In genomic region chr5:4093970-4094369, GRCh38 we compare ENCODE assay signal across 29 cellular contexts.
"Had no signal": no experiment of that assay in that cellular context is flagged by ENCODE, and none has a peak within 500 bp of the region (broad histone marks: within the 10 kb centered on the region; RNA-seq: fewer than 3 reads in every experiment).

No MANE protein-coding gene starts in this region.

- H3K27me3 Mint-ChIP-seq: stimulated activated naive B cell treated with anti-CD40 and anti-IgM and Interleukin-4, amounts not matched to agents 10 μg/mL and 1 μg/mL and 100 μg/mL, for 72 hours; stimulated activated naive CD8-positive, alpha-beta T cell treated with anti-CD3 and anti-CD28 coated beads, Interleukin-15, Interleukin-2, amounts not matched to agents 100 ng/mL and 50 ng/mL, for 24 hours had no signal

- H3K4me1 ChIP-seq: parathyroid adenoma, psoas muscle, right lobe of liver, sigmoid colon, stomach, thyroid gland, tibial nerve, upper lobe of left lung, vagina had no signal

- H3K9me3 ChIP-seq: neutrophil, ovary, psoas muscle, right lobe of liver, sigmoid colon, thoracic aorta, thyroid gland, tibial nerve, upper lobe of left lung, vagina had no signal

- H3K27ac Mint-ChIP-seq: natural killer cell; progenitor cell of endocrine pancreas; stimulated activated effector memory CD8-positive, alpha-beta T cell treated with anti-CD3 and anti-CD28 coated beads, Interleukin-12 subunit alpha, Interleukin-12 subunit beta, amount 100 ng/mL, for 72 hours; stimulated activated naive B cell treated with anti-CD40 and anti-IgM and Interleukin-4, amounts not matched to agents 10 μg/mL and 1 μg/mL and 100 μg/mL, for 72 hours; stimulated activated naive CD8-positive, alpha-beta T cell treated with anti-CD3 and anti-CD28 coated beads, Interleukin-15, Interleukin-2, amounts not matched to agents 100 ng/mL and 50 ng/mL, for 24 hours had no signal

- ATAC-seq: psoas muscle; right cardiac atrium; right lobe of liver; stimulated activated effector memory CD8-positive, alpha-beta T cell treated with anti-CD3 and anti-CD28 coated beads, Interleukin-12 subunit alpha, Interleukin-12 subunit beta, amount 100 ng/mL, for 72 hours; stimulated activated naive B cell treated with anti-CD40 and anti-IgM and Interleukin-4, amounts not matched to agents 10 μg/mL and 1 μg/mL and 100 μg/mL, for 72 hours had no signal

- H3K9me3 Mint-ChIP-seq: natural killer cell, nephron had no signal

- H3K27ac ChIP-seq: neutrophil, ovary, parathyroid adenoma, psoas muscle, right lobe of liver, sigmoid colon, stomach, thoracic aorta, thyroid gland, tibial nerve, upper lobe of left lung, vagina had no signal

- H3K9ac ChIP-seq: parathyroid adenoma had no signal

- H3K36me3 ChIP-seq: neutrophil, ovary, right lobe of liver, sigmoid colon, stomach, thoracic aorta, thyroid gland, tibial nerve, upper lobe of left lung, vagina had no signal

- FAIRE-seq: small intestine, urothelium cell line had no signal

- H2AFZ ChIP-seq: parathyroid adenoma had no signal

- H3K4me3 ChIP-seq: ovary, psoas muscle, right lobe of liver, sigmoid colon, stomach, thoracic aorta, thyroid gland, tibial nerve, upper lobe of left lung, vagina had no signal

- H3K79me2 ChIP-seq: parathyroid adenoma had no signal

- H3K4me3 Mint-ChIP-seq: natural killer cell; stimulated activated effector memory CD8-positive, alpha-beta T cell treated with anti-CD3 and anti-CD28 coated beads, Interleukin-12 subunit alpha, Interleukin-12 subunit beta, amount 100 ng/mL, for 72 hours; stimulated activated naive B cell treated with anti-CD40 and anti-IgM and Interleukin-4, amounts not matched to agents 10 μg/mL and 1 μg/mL and 100 μg/mL, for 72 hours; stimulated activated naive CD8-positive, alpha-beta T cell treated with anti-CD3 and anti-CD28 coated beads, Interleukin-15, Interleukin-2, amounts not matched to agents 100 ng/mL and 50 ng/mL, for 24 hours had no signal

- H3K4me1 Mint-ChIP-seq: stimulated activated effector memory CD8-positive, alpha-beta T cell treated with anti-CD3 and anti-CD28 coated beads, Interleukin-12 subunit alpha, Interleukin-12 subunit beta, amount 100 ng/mL, for 72 hours; stimulated activated naive B cell treated with anti-CD40 and anti-IgM and Interleukin-4, amounts not matched to agents 10 μg/mL and 1 μg/mL and 100 μg/mL, for 72 hours had no signal

- H3K36me3 Mint-ChIP-seq: natural killer cell; stimulated activated effector memory CD8-positive, alpha-beta T cell treated with anti-CD3 and anti-CD28 coated beads, Interleukin-12 subunit alpha, Interleukin-12 subunit beta, amount 100 ng/mL, for 72 hours; stimulated activated naive B cell treated with anti-CD40 and anti-IgM and Interleukin-4, amounts not matched to agents 10 μg/mL and 1 μg/mL and 100 μg/mL, for 72 hours had no signal

- H3K27me3 ChIP-seq: neutrophil, ovary, right lobe of liver, sigmoid colon, stomach, thyroid gland, tibial nerve, upper lobe of left lung, vagina had no signal

- DNase-seq: natural killer cell; nucleus accumbens; ovary; posterior cingulate gyrus; psoas muscle; right cardiac atrium; right lobe of liver; sigmoid colon; small intestine; stimulated activated CD4-positive, alpha-beta T cell treated with anti-CD3 and anti-CD28 coated beads, Interleukin-15, amount 100 ng/mL, for 24 hours; stimulated activated CD4-positive, alpha-beta T cell treated with anti-CD3 and anti-CD28 coated beads, Interleukin-2, amount 100 ng/mL, for 24 hours; stimulated activated CD4-positive, alpha-beta T cell treated with anti-CD3 and anti-CD28 coated beads, Interleukin-2, amount 100 ng/mL, for 48 hours; stimulated activated CD4-positive, alpha-beta T cell treated with anti-CD3 and anti-CD28 coated beads, Interleukin-4, amount 100 ng/mL, for 24 hours; stimulated activated naive B cell treated with anti-CD40 and anti-IgM and Interleukin-4, amounts not matched to agents 10 μg/mL and 1 μg/mL and 100 μg/mL, for 72 hours; stimulated activated naive CD4-positive, alpha-beta T cell treated with Interleukin-2 at 50 U/mL for 16 hours; stomach; thyroid gland; trophoblast cell had no signal
